ENCODE assay signal across 31 cellular contexts in the genomic region with DNA sequence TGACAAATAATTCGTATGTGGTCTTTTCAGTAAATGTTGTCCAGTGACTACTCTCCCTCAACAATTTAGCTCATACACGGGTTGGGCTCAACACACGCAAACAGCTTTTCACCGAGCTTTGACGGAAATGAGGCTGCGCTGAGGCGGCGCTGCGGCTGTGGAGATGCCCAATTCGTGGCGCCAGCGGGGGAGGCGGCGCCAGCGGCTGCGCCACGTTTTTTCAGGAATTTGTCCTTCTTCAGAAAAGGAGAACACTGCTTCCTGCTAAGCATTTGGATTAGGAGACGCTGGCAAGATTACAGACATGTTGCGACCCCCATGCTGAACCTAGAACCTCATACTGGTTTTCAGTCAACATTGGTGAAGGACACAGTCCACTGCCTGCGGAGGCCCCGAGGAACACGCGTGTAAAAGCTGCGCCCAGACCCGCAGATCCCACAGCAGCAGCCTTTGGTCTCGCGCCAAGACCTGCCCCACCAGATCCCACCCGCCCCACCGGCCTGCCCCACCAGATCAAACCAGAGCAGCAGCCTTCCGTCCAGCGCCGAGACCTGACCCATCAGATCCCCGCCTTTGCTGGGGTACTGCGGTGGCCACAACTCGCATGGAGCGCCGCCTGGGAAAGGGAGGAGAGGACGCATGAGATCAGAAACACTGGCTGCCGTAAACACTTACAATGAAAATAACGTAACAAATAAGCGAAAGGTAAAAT.
"Had no signal": no experiment of that assay in that cellular context is flagged by ENCODE, and none has a peak within 500 bp of the region (broad histone marks: within the 10 kb centered on the region; RNA-seq: fewer than 3 reads in every experiment).

No MANE protein-coding gene starts in this region.

- DNase-seq: activated B cell treated with CpG ODN at 0.5 μM for 24 hours; activated CD4-positive, alpha-beta memory T cell treated with anti-CD3 and anti-CD28 coated beads for 36 hours; activated CD4-positive, alpha-beta T cell treated with anti-CD3 and anti-CD28 coated beads for 4 hours; activated CD4-positive, alpha-beta T cell treated with anti-CD3 and anti-CD28 coated beads, Interleukin-2, amount 50 U/mL, for 1 hour; activated CD4-positive, CD25-positive, alpha-beta regulatory T cell treated with anti-CD3 and anti-CD28 coated beads, Interleukin-2, amount 50 U/mL, for 72 hours; activated CD8-positive, alpha-beta memory T cell treated with anti-CD3 and anti-CD28 coated beads, Interleukin-2, amount 50 U/mL, for 4 hours; activated gamma-delta T cell treated with Interleukin-2 at 50 U/mL for 16 hours; activated naive CD4-positive, alpha-beta T cell treated with anti-CD3 and anti-CD28 coated beads for 36 hours; activated naive CD8-positive, alpha-beta T cell treated with anti-CD3 and anti-CD28 coated beads, Interleukin-2, amount 50 U/mL, for 24 hours; activated T-cell treated with anti-CD3 and anti-CD28 coated beads for 4 hours; activated T-cell treated with anti-CD3 and anti-CD28 coated beads, Interleukin-2, amount 50 U/mL, for 4 hours; anterior cingulate cortex; Karpas-422; KBM-7; NCI-H1105; NCI-H1417 treated with DMSO at 0.1 percent for 48 hours; NCI-H1694; NCI-H1930; NCI-H345; NCI-H524 treated with DMSO at 0.1 percent for 48 hours; PC-3; Right ventricle myocardium superior; SW 1271; T-helper 1 cell; T-helper 2 cell; T-helper 9 cell had no signal

- H3K36me3 Mint-ChIP-seq: activated CD4-positive, alpha-beta memory T cell treated with anti-CD3 and anti-CD28 coated beads for 36 hours; activated naive CD4-positive, alpha-beta T cell treated with anti-CD3 and anti-CD28 coated beads, Interleukin-2, amount 50 U/mL, for 72 hours; brain had no signal

- H3K9me3 Mint-ChIP-seq: activated B cell treated with CpG ODN at 0.5 μM for 24 hours; activated CD4-positive, alpha-beta memory T cell treated with anti-CD3 and anti-CD28 coated beads for 36 hours; activated naive CD4-positive, alpha-beta T cell treated with anti-CD3 and anti-CD28 coated beads for 36 hours; activated naive CD4-positive, alpha-beta T cell treated with anti-CD3 and anti-CD28 coated beads, Interleukin-2, amount 50 U/mL, for 72 hours; activated naive CD8-positive, alpha-beta T cell treated with anti-CD3 and anti-CD28 coated beads, Interleukin-2, amount 50 U/mL, for 24 hours; activated T-cell treated with anti-CD3 and anti-CD28 coated beads, Interleukin-2, amount 50 U/mL, for 4 hours; activated T-helper 1 cell treated with anti-CD3 and anti-CD28 coated beads, Interleukin-12 subunit alpha, Interleukin-12 subunit beta, Interleukin-2, Interleukin-4 antibody, amounts not matched to agents 30 ng/mL and 10 ng/mL and 1 ng/mL, durations not matched to agents 14 hours and 24 hours and 36 hours had no signal

- H3K4me1 Mint-ChIP-seq: activated B cell treated with CpG ODN at 0.5 μM for 24 hours; activated naive CD8-positive, alpha-beta T cell treated with anti-CD3 and anti-CD28 coated beads, Interleukin-2, amount 50 U/mL, for 24 hours had no signal

- H3K27ac Mint-ChIP-seq: activated B cell treated with CpG ODN at 0.5 μM for 24 hours; activated CD4-positive, alpha-beta memory T cell treated with anti-CD3 and anti-CD28 coated beads for 36 hours; activated naive CD4-positive, alpha-beta T cell treated with anti-CD3 and anti-CD28 coated beads for 36 hours; activated naive CD4-positive, alpha-beta T cell treated with anti-CD3 and anti-CD28 coated beads, Interleukin-2, amount 50 U/mL, for 72 hours; activated naive CD8-positive, alpha-beta T cell treated with anti-CD3 and anti-CD28 coated beads, Interleukin-2, amount 50 U/mL, for 24 hours; activated T-helper 1 cell treated with anti-CD3 and anti-CD28 coated beads, Interleukin-12 subunit alpha, Interleukin-12 subunit beta, Interleukin-2, Interleukin-4 antibody, amounts not matched to agents 30 ng/mL and 10 ng/mL and 1 ng/mL, durations not matched to agents 14 hours and 24 hours and 36 hours; brain had no signal

- H3K27ac ChIP-seq: RWPE1, VCaP had no signal

- H3K4me3 Mint-ChIP-seq: activated B cell treated with CpG ODN at 0.5 μM for 24 hours; activated CD4-positive, alpha-beta memory T cell treated with anti-CD3 and anti-CD28 coated beads for 36 hours; activated naive CD4-positive, alpha-beta T cell treated with anti-CD3 and anti-CD28 coated beads for 36 hours; activated naive CD8-positive, alpha-beta T cell treated with anti-CD3 and anti-CD28 coated beads, Interleukin-2, amount 50 U/mL, for 24 hours; activated T-cell treated with anti-CD3 and anti-CD28 coated beads, Interleukin-2, amount 50 U/mL, for 4 hours; activated T-helper 1 cell treated with anti-CD3 and anti-CD28 coated beads, Interleukin-12 subunit alpha, Interleukin-12 subunit beta, Interleukin-2, Interleukin-4 antibody, amounts not matched to agents 30 ng/mL and 10 ng/mL and 1 ng/mL, durations not matched to agents 14 hours and 24 hours and 36 hours; brain had no signal
